ENCODE assay signal across 8 cellular contexts in genomic region chr13:113393572-113394503, GRCh38. TPM values are rescaled to one million over a fixed set of nuclear protein-coding genes. Genes with fewer than 3 reads are reported as not detected.
DNase-seq lines count a peak whose midpoint lies in the region; ATAC-seq and TF ChIP-seq lines count a peak whose summit lies in the region.

No MANE protein-coding gene starts in this region.

- no peaks in the 10 kb centered on the region for H3K27me3 Mint-ChIP-seq in activated CD4-positive, alpha-beta T cell treated with anti-CD3 and anti-CD28 coated beads for 36 hours

- H3K9me3 Mint-ChIP-seq in activated CD4-positive, alpha-beta T cell treated with anti-CD3 and anti-CD28 coated beads for 36 hours (ENCODE audit: low read depth) = no peaks in the 10 kb centered on the region

- intact Hi-C loops in activated CD4-positive, alpha-beta T cell treated with anti-CD3 and anti-CD28 coated beads for 36 hours (cut with DNase I, micrococcal nuclease) = loop anchor here (1.0 to 2.0 kb wide), 7 partner anchors 31 to 452 kb away; partner anchors contain the start of genes CUL4A (in 1 of the 2) and LAMP1 (in 1 of the 2)
- intact Hi-C loops in colonic mucosa (cut with DNase I) = loop anchor here (5.0 to 10.0 kb wide), 2 partner anchors 117 to 359 kb away; no protein-coding TSS in a partner anchor
- intact Hi-C loops in left lung (cut with DNase I) = loop anchor here in 1 of 2 donors (10.0 kb wide), 2 partner anchors 119 to 449 kb away; no protein-coding TSS in a partner anchor

- H3K27ac ChIP-seq in colonic mucosa = peak overlapping the region; percentile 37
- peak overlapping the region in 1 of 2 donors; percentile 16 for H3K27ac ChIP-seq in left lung

- peak overlapping the region; percentile 61 to 68 for H3K9ac ChIP-seq in colonic mucosa (ENCODE audit: low read depth in 2 of 2, low read length in 2 of 2)

- no peaks in the 10 kb centered on the region for H3K27me3 ChIP-seq in colonic mucosa
- no peaks in the 10 kb centered on the region for H3K27me3 ChIP-seq in left lung

- peak overlapping the region; percentile 85 for H3K27ac Mint-ChIP-seq in activated CD4-positive, alpha-beta T cell treated with anti-CD3 and anti-CD28 coated beads for 36 hours

- POLR2A ChIA-PET in activated CD4-positive, alpha-beta T cell treated with anti-CD3 and anti-CD28 coated beads for 36 hours (lab: Charles Lee) = no interaction called here

- H3K4me1 Mint-ChIP-seq in activated CD4-positive, alpha-beta T cell treated with anti-CD3 and anti-CD28 coated beads for 36 hours = peaks cover 4% of the 10 kb centered on the region

- CTCF ChIA-PET in activated CD4-positive, alpha-beta T cell treated with anti-CD3 and anti-CD28 coated beads for 36 hours (lab: Charles Lee) = interaction anchor here (0.6 to 1.5 kb wide), 7 partner anchors 11 to 133 kb away, joined by 3 to 5 read pairs (median 3); no protein-coding TSS in a partner anchor

- ATAC-seq in GM18868 (IDR thresholded peaks at IDR 0.05; ENCODE audit: unreplicated experiment) (peak; percentile 95), HG03097 (IDR thresholded peaks at IDR 0.05; ENCODE audit: low FRiP score, unreplicated experiment) (peak; percentile 92), left lung (peak; percentile 97)
- ATAC-seq in activated CD4-positive, alpha-beta T cell treated with anti-CD3 and anti-CD28 coated beads for 36 hours = peak; percentile 94

- peak; percentile 35 for DNase-seq in AG09319 (ENCODE audit: extremely low read depth, low read depth)
- peak; percentile 84 for DNase-seq in NCI-H2227 (lab: John Stamatoyannopoulos, UW; ENCODE audit: unreplicated experiment)
- peak; percentile 92 for DNase-seq in activated CD4-positive, alpha-beta T cell treated with anti-CD3 and anti-CD28 coated beads for 36 hours
- peak; percentile 78 for DNase-seq in colonic mucosa
- DNase-seq in left lung = peak; percentile 80 to 97
- peak; percentile 78 to 83 for DNase-seq in stimulated activated CD4-positive, alpha-beta T cell treated with anti-CD3 and anti-CD28 coated beads, Interleukin-2, amount 100 ng/mL, for 48 hours

- peak overlapping the region; percentile 91 for H3K4me3 Mint-ChIP-seq in activated CD4-positive, alpha-beta T cell treated with anti-CD3 and anti-CD28 coated beads for 36 hours

- H3K4me1 ChIP-seq in colonic mucosa (peaks cover 4% of the 10 kb centered on the region), left lung (peaks cover 3 to 12% of the 10 kb centered on the region in 2 donors)

- H3K36me3 Mint-ChIP-seq in activated CD4-positive, alpha-beta T cell treated with anti-CD3 and anti-CD28 coated beads for 36 hours (ENCODE audit: low read depth) = no peaks in the 10 kb centered on the region

- H3K4me3 ChIP-seq in colonic mucosa (peak overlapping the region; percentile 74), left lung (peak overlapping the region; percentile 50 to 66)

- H3K9me3 ChIP-seq in colonic mucosa = no peaks in the 10 kb centered on the region
- H3K9me3 ChIP-seq in left lung = peaks cover 0 to 3% of the 10 kb centered on the region in 2 donors

- peak; percentile 43 for TF ChIP-seq CTCF in AG09319 (IDR thresholded peaks at IDR 0.05; ENCODE audit: low read depth, low read length)
- peak; percentile 82 for TF ChIP-seq CTCF in colonic mucosa (IDR thresholded peaks at IDR 0.05)
- TF ChIP-seq CTCF in left lung (IDR thresholded peaks at IDR 0.05) = peak; percentile 91 to 96

- H3K36me3 ChIP-seq in colonic mucosa (no peaks in the 10 kb centered on the region), left lung (no peaks in the 10 kb centered on the region)

RNA-seq across cellular contexts. Expression of gene GRTP1, which starts 29.9 kb away (rescaled TPM):
- 1 to 10 TPM; 1.6 to 2.1 TPM for total RNA-seq in activated CD4-positive, alpha-beta T cell treated with anti-CD3 and anti-CD28 coated beads for 36 hours
- total RNA-seq in colonic mucosa (10 to 100 TPM; 58.3 to 58.5 TPM), left lung (1 to 10 TPM; 6.7 to 7.1 TPM)

RNA-seq across cellular contexts. Expression of gene ADPRHL1, which starts 59.5 kb away (rescaled TPM):
- under 1 TPM; 0.25 to 0.49 TPM for total RNA-seq in activated CD4-positive, alpha-beta T cell treated with anti-CD3 and anti-CD28 coated beads for 36 hours
- total RNA-seq in colonic mucosa (1 to 10 TPM; 4.6 to 6.2 TPM), left lung (1 to 10 TPM; 2.0 to 2.3 TPM)

Comparison
In these comparisons a context has a peak if more than half of its experiments do, and no peak if none do; other contexts are left out.
1. DNase-seq: peak in every context shown above with its lines; median percentile 92 in activated CD4-positive, alpha-beta T cell treated with anti-CD3 and anti-CD28 coated beads for 36 hours; 88 in left lung; 84 in NCI-H2227; 80 in stimulated activated CD4-positive, alpha-beta T cell treated with anti-CD3 and anti-CD28 coated beads, Interleukin-2, amount 100 ng/mL, for 48 hours; 78 in colonic mucosa; 35 in AG09319.
2. CTCF ChIP-seq: peak in every context shown above with its lines; median percentile 94 in left lung; 82 in colonic mucosa; 43 in AG09319.
3. RNA of gene GRTP1, which starts 29.9 kb away (total RNA-seq): 58.3 to 58.5 TPM in colonic mucosa; 6.7 to 7.1 TPM in left lung and 1.6 to 2.1 TPM in activated CD4-positive, alpha-beta T cell treated with anti-CD3 and anti-CD28 coated beads for 36 hours; every median in the first group is over 4 times any median in the second.
4. Peak in every context shown above with its lines, with median percentiles within 50 percentile points of each other: ATAC-seq.